8 cellular contexts compared by ENCODE assay signal in the genomic region with DNA sequence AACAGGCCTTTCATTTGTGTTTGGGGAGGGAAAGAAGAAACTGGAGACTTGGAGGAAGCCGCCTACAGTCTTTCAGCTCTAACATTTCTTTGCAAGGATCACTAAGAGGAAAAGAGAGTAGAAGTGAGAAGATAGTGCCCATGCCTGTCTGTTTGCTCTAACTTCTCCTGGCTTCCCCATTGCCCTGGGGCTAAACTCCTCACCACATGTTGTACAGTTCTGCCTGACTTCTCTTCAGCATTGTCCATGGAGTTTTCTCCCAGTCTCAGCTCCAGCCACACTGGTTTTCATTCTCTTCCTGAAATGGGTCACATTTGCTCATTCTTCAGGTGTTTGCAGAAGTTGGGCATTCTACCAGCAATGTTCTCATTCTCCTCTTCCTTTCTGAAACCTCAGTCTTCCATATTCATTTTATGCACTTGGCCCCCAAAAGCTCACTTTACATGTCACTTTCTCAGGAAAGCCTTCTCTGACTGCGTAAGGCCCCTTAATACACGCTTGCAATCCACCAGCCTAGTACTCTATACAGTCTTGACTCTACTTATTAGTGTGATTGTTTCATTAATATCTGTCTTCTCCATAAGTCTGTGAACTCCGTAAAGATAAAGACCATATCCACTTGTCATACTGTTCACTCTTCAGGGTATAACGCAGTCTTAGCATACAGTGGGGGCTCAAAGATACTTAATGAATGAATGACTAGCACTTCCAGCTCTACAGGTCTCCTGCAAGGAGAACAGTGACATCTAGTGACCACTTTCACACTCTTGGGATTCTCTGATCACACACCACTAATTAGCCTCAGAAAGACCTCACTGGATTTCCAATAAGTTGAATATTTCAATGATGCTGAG. TPM values are rescaled to one million over a fixed set of nuclear protein-coding genes. Genes with fewer than 3 reads are reported as not detected.
DNase-seq lines count a peak whose midpoint lies in the region; ATAC-seq and TF ChIP-seq lines count a peak whose summit lies in the region.

No MANE protein-coding gene starts in this region.

- H3K27ac Mint-ChIP-seq in glutamatergic neuron (ENCODE audit: unreplicated experiment), result no peak overlapping the region
- no peak overlapping the region for H3K27ac Mint-ChIP-seq in stimulated activated effector memory CD8-positive, alpha-beta T cell treated with anti-CD3 and anti-CD28 coated beads, Interleukin-12 subunit alpha, Interleukin-12 subunit beta, amount 100 ng/mL, for 72 hours
- no peak overlapping the region for H3K27ac Mint-ChIP-seq in activated CD8-positive, alpha-beta memory T cell treated with anti-CD3 and anti-CD28 coated beads, Interleukin-2, amount 10 ng/mL, durations not matched to agents 7 days and 5 days

- ATAC-seq in HG03378 (IDR thresholded peaks at IDR 0.05; ENCODE audit: unreplicated experiment) (peak; percentile 54), SK-N-SH treated with all-trans-retinoic acid at 6 μM for 48 hours (peak; percentile 93), HG02852 (IDR thresholded peaks at IDR 0.05; ENCODE audit: unreplicated experiment) (no peak)
- peak; percentile 44 for ATAC-seq in stimulated activated effector memory CD8-positive, alpha-beta T cell treated with anti-CD3 and anti-CD28 coated beads, Interleukin-12 subunit alpha, Interleukin-12 subunit beta, amount 100 ng/mL, for 72 hours
- ATAC-seq in activated CD8-positive, alpha-beta memory T cell treated with anti-CD3 and anti-CD28 coated beads, Interleukin-2, amount 10 ng/mL, durations not matched to agents 7 days and 5 days, result no peak

- no peak overlapping the region for H3K4me3 Mint-ChIP-seq in glutamatergic neuron (ENCODE audit: unreplicated experiment)
- no peak overlapping the region for H3K4me3 Mint-ChIP-seq in stimulated activated effector memory CD8-positive, alpha-beta T cell treated with anti-CD3 and anti-CD28 coated beads, Interleukin-12 subunit alpha, Interleukin-12 subunit beta, amount 100 ng/mL, for 72 hours
- H3K4me3 Mint-ChIP-seq in activated CD8-positive, alpha-beta memory T cell treated with anti-CD3 and anti-CD28 coated beads, Interleukin-2, amount 10 ng/mL, durations not matched to agents 7 days and 5 days, result no peak overlapping the region

- peaks cover 5% of the 10 kb centered on the region for H3K9me3 Mint-ChIP-seq in glutamatergic neuron (ENCODE audit: unreplicated experiment)
- H3K9me3 Mint-ChIP-seq in stimulated activated effector memory CD8-positive, alpha-beta T cell treated with anti-CD3 and anti-CD28 coated beads, Interleukin-12 subunit alpha, Interleukin-12 subunit beta, amount 100 ng/mL, for 72 hours, result no peaks in the 10 kb centered on the region
- no peaks in the 10 kb centered on the region for H3K9me3 Mint-ChIP-seq in activated CD8-positive, alpha-beta memory T cell treated with anti-CD3 and anti-CD28 coated beads, Interleukin-2, amount 10 ng/mL, durations not matched to agents 7 days and 5 days (ENCODE audit: low read depth)

- H3K4me1 Mint-ChIP-seq in glutamatergic neuron (ENCODE audit: low read depth, unreplicated experiment), result no peaks in the 10 kb centered on the region
- H3K4me1 Mint-ChIP-seq in stimulated activated effector memory CD8-positive, alpha-beta T cell treated with anti-CD3 and anti-CD28 coated beads, Interleukin-12 subunit alpha, Interleukin-12 subunit beta, amount 100 ng/mL, for 72 hours, result no peaks in the 10 kb centered on the region
- H3K4me1 Mint-ChIP-seq in activated CD8-positive, alpha-beta memory T cell treated with anti-CD3 and anti-CD28 coated beads, Interleukin-2, amount 10 ng/mL, durations not matched to agents 7 days and 5 days, result no peaks in the 10 kb centered on the region

- peaks cover 8% of the 10 kb centered on the region for H3K27me3 Mint-ChIP-seq in glutamatergic neuron (ENCODE audit: unreplicated experiment)
- H3K27me3 Mint-ChIP-seq in activated CD8-positive, alpha-beta memory T cell treated with anti-CD3 and anti-CD28 coated beads, Interleukin-2, amount 10 ng/mL, durations not matched to agents 7 days and 5 days, result no peaks in the 10 kb centered on the region

- no peak for DNase-seq in glutamatergic neuron
- no peak for DNase-seq in stimulated activated effector memory CD8-positive, alpha-beta T cell treated with anti-CD3 and anti-CD28 coated beads, Interleukin-12 subunit alpha, Interleukin-12 subunit beta, amount 100 ng/mL, for 72 hours (ENCODE audit: low spot score in 2 of 2)
- DNase-seq in activated CD8-positive, alpha-beta memory T cell treated with anti-CD3 and anti-CD28 coated beads, Interleukin-2, amount 10 ng/mL, durations not matched to agents 7 days and 5 days, result no peak
- DNase-seq in 8988T, result no peak

- H3K36me3 Mint-ChIP-seq in glutamatergic neuron (ENCODE audit: unreplicated experiment), result no peaks in the 10 kb centered on the region
- no peaks in the 10 kb centered on the region for H3K36me3 Mint-ChIP-seq in stimulated activated effector memory CD8-positive, alpha-beta T cell treated with anti-CD3 and anti-CD28 coated beads, Interleukin-12 subunit alpha, Interleukin-12 subunit beta, amount 100 ng/mL, for 72 hours
- H3K36me3 Mint-ChIP-seq in activated CD8-positive, alpha-beta memory T cell treated with anti-CD3 and anti-CD28 coated beads, Interleukin-2, amount 10 ng/mL, durations not matched to agents 7 days and 5 days, result no peaks in the 10 kb centered on the region

- CTCF ChIA-PET in activated CD8-positive, alpha-beta memory T cell treated with anti-CD3 and anti-CD28 coated beads, Interleukin-2, amount 10 ng/mL, durations not matched to agents 7 days and 5 days (lab: Charles Lee), result interaction anchor here (1.0 to 2.0 kb wide), 2 partner anchors 56 to 1054 kb away, joined by 3 to 4 read pairs; no protein-coding TSS in a partner anchor

- TF ChIP-seq CTCF in GM12873 (IDR thresholded peaks at IDR 0.05; ENCODE audit: insufficient read depth, low read depth, low read length, missing control alignments) (peak; percentile 55), glutamatergic neuron (IDR thresholded peaks at IDR 0.05; ENCODE audit: partially characterized antibody, unreplicated experiment) (peak; percentile 19)

TF ChIP-seq in SK-N-SH treated with all-trans-retinoic acid at 6 μM for 48 hours, 23 proteins besides CTCF, POLR2A, EP300 and RAD21:
- TF ChIP-seq CSDC2 (CRISPR knock-in tag; IDR thresholded peaks at IDR 0.05) (no peak), ZNF70 (CRISPR knock-in tag; IDR thresholded peaks at IDR 0.05) (no peak), GLIS3 (CRISPR knock-in tag; IDR thresholded peaks at IDR 0.05) (no peak), ARNTL (CRISPR knock-in tag; IDR thresholded peaks at IDR 0.05; ENCODE audit: borderline replicate concordance, low read depth) (no peak), ZFP3 (CRISPR knock-in tag; IDR thresholded peaks at IDR 0.05) (no peak)
- TF ChIP-seq, protein P1, sequence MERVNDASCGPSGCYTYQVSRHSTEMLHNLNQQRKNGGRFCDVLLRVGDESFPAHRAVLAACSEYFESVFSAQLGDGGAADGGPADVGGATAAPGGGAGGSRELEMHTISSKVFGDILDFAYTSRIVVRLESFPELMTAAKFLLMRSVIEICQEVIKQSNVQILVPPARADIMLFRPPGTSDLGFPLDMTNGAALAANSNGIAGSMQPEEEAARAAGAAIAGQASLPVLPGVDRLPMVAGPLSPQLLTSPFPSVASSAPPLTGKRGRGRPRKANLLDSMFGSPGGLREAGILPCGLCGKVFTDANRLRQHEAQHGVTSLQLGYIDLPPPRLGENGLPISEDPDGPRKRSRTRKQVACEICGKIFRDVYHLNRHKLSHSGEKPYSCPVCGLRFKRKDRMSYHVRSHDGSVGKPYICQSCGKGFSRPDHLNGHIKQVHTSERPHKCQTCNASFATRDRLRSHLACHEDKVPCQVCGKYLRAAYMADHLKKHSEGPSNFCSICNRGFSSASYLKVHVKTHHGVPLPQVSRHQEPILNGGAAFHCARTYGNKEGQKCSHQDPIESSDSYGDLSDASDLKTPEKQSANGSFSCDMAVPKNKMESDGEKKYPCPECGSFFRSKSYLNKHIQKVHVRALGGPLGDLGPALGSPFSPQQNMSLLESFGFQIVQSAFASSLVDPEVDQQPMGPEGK (CRISPR knock-in tag; IDR thresholded peaks at IDR 0.05; ENCODE audit: borderline replicate concordance), result no peak
- TF ChIP-seq, protein P2, sequence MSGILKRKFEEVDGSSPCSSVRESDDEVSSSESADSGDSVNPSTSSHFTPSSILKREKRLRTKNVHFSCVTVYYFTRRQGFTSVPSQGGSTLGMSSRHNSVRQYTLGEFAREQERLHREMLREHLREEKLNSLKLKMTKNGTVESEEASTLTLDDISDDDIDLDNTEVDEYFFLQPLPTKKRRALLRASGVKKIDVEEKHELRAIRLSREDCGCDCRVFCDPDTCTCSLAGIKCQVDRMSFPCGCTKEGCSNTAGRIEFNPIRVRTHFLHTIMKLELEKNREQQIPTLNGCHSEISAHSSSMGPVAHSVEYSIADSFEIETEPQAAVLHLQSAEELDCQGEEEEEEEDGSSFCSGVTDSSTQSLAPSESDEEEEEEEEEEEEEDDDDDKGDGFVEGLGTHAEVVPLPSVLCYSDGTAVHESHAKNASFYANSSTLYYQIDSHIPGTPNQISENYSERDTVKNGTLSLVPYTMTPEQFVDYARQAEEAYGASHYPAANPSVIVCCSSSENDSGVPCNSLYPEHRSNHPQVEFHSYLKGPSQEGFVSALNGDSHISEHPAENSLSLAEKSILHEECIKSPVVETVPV (CRISPR knock-in tag; IDR thresholded peaks at IDR 0.05), result no peak

RNA-seq across cellular contexts. Expression of a gene that starts 40.2 kb away (rescaled TPM):
- 14.3 TPM for total RNA-seq in glutamatergic neuron (ENCODE audit: unreplicated experiment)
- total RNA-seq in activated CD8-positive, alpha-beta memory T cell treated with anti-CD3 and anti-CD28 coated beads, Interleukin-2, amount 10 ng/mL, durations not matched to agents 7 days and 5 days, result 10 to 100 TPM; 14.0 to 19.8 TPM

Comparison
In these comparisons a context has a peak if more than half of its experiments do, and no peak if none do; other contexts are left out.
1. ATAC-seq: peak in HG03378 (single experiment), SK-N-SH treated with all-trans-retinoic acid at 6 μM for 48 hours (single experiment) and stimulated activated effector memory CD8-positive, alpha-beta T cell treated with anti-CD3 and anti-CD28 coated beads, Interleukin-12 subunit alpha, Interleukin-12 subunit beta, amount 100 ng/mL, for 72 hours (single experiment); none in activated CD8-positive, alpha-beta memory T cell treated with anti-CD3 and anti-CD28 coated beads, Interleukin-2, amount 10 ng/mL, durations not matched to agents 7 days and 5 days (single experiment) and HG02852 (single experiment).